In genomic region chr18:35962320-35962719, GRCh38 we compare ENCODE assay signal across 2 cellular contexts.
TF ChIP-seq lines count a peak whose summit lies in the region.

No MANE protein-coding gene starts in this region.

TF ChIP-seq in HepG2, 621 proteins besides CTCF, POLR2A, EP300 and RAD21 (continued from another document and continues in another):
- TF ChIP-seq ATF6 (CRISPR knock-in tag; conservative IDR thresholded peaks at IDR 0.05) (no peak), RAD51 (IDR thresholded peaks at IDR 0.05; ENCODE audit: borderline replicate concordance) (no peak), ZNF75D (CRISPR knock-in tag; IDR thresholded peaks at IDR 0.05; ENCODE audit: borderline replicate concordance) (no peak), CHD4 (IDR thresholded peaks at IDR 0.05; ENCODE audit: borderline replicate concordance, low read length) (no peak), ARHGAP35 (CRISPR knock-in tag; IDR thresholded peaks at IDR 0.05; ENCODE audit: borderline replicate concordance) (no peak), ZNF354B (CRISPR knock-in tag; IDR thresholded peaks at IDR 0.05) (no peak), SUZ12 (IDR thresholded peaks at IDR 0.05; ENCODE audit: low read depth, low read length) (no peak), ATF3 (CRISPR knock-in tag; IDR thresholded peaks at IDR 0.05) (no peak), ZNF234 (CRISPR knock-in tag; conservative IDR thresholded peaks at IDR 0.05) (no peak), MEF2D (CRISPR knock-in tag; IDR thresholded peaks at IDR 0.05) (no peak), ZNF136 (CRISPR knock-in tag; IDR thresholded peaks at IDR 0.05; ENCODE audit: low read depth) (no peak), ZNF382 (CRISPR knock-in tag; IDR thresholded peaks at IDR 0.05; ENCODE audit: borderline replicate concordance) (no peak), HOXD1 (CRISPR knock-in tag; IDR thresholded peaks at IDR 0.05) (no peak), SALL2 (CRISPR knock-in tag; IDR thresholded peaks at IDR 0.05) (no peak), ZBTB40 (IDR thresholded peaks at IDR 0.05) (no peak), ZBTB40 (CRISPR knock-in tag; IDR thresholded peaks at IDR 0.05) (no peak), HNRNPUL1 (IDR thresholded peaks at IDR 0.05; ENCODE audit: low read depth, low read length) (no peak)

TF ChIP-seq in HEK293T, 16 proteins besides CTCF, POLR2A, EP300 and RAD21 (continued from another document):
- TF ChIP-seq FOXA1 (IDR thresholded peaks at IDR 0.05): no peak
